14 cellular contexts compared by ENCODE assay signal in genomic region chr14:52919971-52920370, GRCh38. TPM values are rescaled to one million over a fixed set of nuclear protein-coding genes. Genes with fewer than 3 reads are reported as not detected.
DNase-seq lines count a peak whose midpoint lies in the region; ATAC-seq and TF ChIP-seq lines count a peak whose summit lies in the region.
"Had no signal": no experiment of that assay in that cellular context is flagged by ENCODE, and none has a peak within 500 bp of the region (broad histone marks: within the 10 kb centered on the region; RNA-seq: fewer than 3 reads in every experiment).

No MANE protein-coding gene starts in this region.

- TF ChIP-seq CTCF in HFFc6 (IDR thresholded peaks at IDR 0.05) = no peak
- TF ChIP-seq CTCF in nephron (IDR thresholded peaks at IDR 0.05; ENCODE audit: unreplicated experiment in 3 of 3) = no peak

- H3K4me3 Mint-ChIP-seq in HFFc6 (peak overlapping the region; percentile 0; the same call in 1 of the 2 replicates), nephron (no peak overlapping the region)
- H3K4me3 Mint-ChIP-seq: B cell, memory B cell had no signal

- H3K9me3 Mint-ChIP-seq in HFFc6 (no peaks in the 10 kb centered on the region), nephron (no peaks in the 10 kb centered on the region)
- H3K9me3 Mint-ChIP-seq: memory B cell had no signal

- H3K27ac Mint-ChIP-seq in HFFc6 (peak overlapping the region; percentile 68), nephron (peak overlapping the region; percentile 43 to 90 (median 78))
- H3K27ac Mint-ChIP-seq: B cell, memory B cell had no signal

- in situ Hi-C loops in ACHN (cut with HindIII; ENCODE audit: low pct_ligation_motif_present, low pct_unique_long_range_greater_than_20kb, low sequenced_read_pairs) = no loop called here

- DNase-seq in ACHN = peak; percentile 52
- DNase-seq in HFFc6 = no peak
- no peak for DNase-seq in epithelial cell of prostate (ENCODE audit: low read depth, low spot score)
- DNase-seq in activated CD4-positive, alpha-beta T cell treated with anti-CD3 and anti-CD28 coated beads for 1 hour = no peak
- no peak for DNase-seq in amygdala (lab: John Stamatoyannopoulos, UW)
- DNase-seq in Right ventricle myocardium superior = no peak
- DNase-seq: activated naive CD4-positive, alpha-beta T cell treated with Interleukin-2 at 50 U/mL for 16 hours; colonic mucosa; trophoblast cell had no signal

- H3K36me3 Mint-ChIP-seq in HFFc6 (ENCODE audit: low read depth) (peaks cover 25% of the 10 kb centered on the region), nephron (ENCODE audit: low read depth) (peaks cover 13% of the 10 kb centered on the region)
- H3K36me3 Mint-ChIP-seq: memory B cell had no signal

- H3K4me1 Mint-ChIP-seq in HFFc6 (ENCODE audit: low read depth) (peaks cover 87% of the 10 kb centered on the region), nephron (peaks cover 62% of the 10 kb centered on the region)

- intact Hi-C loops in Right ventricle myocardium superior (cut with DNase I) = no loop called here

- peak overlapping the region; percentile 93 for H3K27ac ChIP-seq in epithelial cell of prostate
- H3K27ac ChIP-seq: colonic mucosa had no signal

- ATAC-seq in GM21381 (IDR thresholded peaks at IDR 0.05; ENCODE audit: unreplicated experiment) = no peak
- ATAC-seq in Right ventricle myocardium superior (ENCODE audit: poor library complexity) = no peak

- H3K27me3 Mint-ChIP-seq in HFFc6 (ENCODE audit: insufficient read depth) = peaks cover 2% of the 10 kb centered on the region; the same call in 1 of the 2 replicates
- no peaks in the 10 kb centered on the region for H3K27me3 Mint-ChIP-seq in nephron (ENCODE audit: low read depth)
- H3K27me3 Mint-ChIP-seq: progenitor cell of endocrine pancreas had no signal

RNA-seq across cellular contexts. Expression of gene FERMT2, which starts 30.9 kb away (rescaled TPM):
- 100 to 1,000 TPM; 109 to 152 (median 127) TPM for total RNA-seq in HFFc6 (2021; fragmentation: NEBNext Ultra II Directional; extraction: Animal tissue kit (Norgen Biotek cat#: 25700))
- 116 TPM for total RNA-seq in Right ventricle myocardium superior
